Comparison of ENCODE assay signal across 9 cellular contexts in the genomic region with DNA sequence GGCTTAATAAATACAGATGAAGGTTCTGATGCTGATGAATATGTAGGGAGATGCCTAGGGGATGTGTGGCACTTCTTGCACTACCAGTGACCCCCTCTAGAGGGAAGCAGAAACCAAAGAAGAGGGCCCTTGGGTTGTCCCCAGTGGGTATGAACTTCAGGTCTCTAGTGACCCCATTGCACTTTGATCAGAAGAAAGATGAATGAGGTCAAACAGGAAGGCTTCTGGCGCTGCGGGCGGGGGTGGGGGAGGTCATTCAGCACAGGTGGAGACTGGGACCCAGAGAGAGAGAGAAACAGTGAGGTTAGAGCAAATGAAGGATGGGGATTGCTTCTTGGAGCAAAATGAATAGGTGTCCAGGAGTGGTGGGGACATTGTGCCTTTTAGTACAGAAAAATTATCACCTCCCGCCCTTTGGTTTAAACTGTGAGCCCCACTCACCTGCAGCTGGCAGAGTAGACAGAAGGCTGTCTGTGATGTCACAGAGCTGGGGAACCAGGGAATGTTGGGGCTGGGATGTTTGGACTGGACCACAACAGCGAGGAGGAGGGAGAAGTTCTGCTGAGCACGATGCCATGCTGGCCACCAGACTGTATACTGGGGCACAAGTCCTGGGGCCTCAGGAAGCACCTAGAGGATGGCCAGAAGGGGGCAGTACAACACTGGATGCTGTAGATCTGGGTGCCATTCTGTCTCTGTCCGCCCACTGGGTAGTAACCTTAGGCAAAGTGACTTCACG. TPM values are rescaled to one million over a fixed set of nuclear protein-coding genes. Genes with fewer than 3 reads are reported as not detected.
DNase-seq lines count a peak whose midpoint lies in the region; ATAC-seq and TF ChIP-seq lines count a peak whose summit lies in the region.
"Had no signal": no experiment of that assay in that cellular context is flagged by ENCODE, and none has a peak within 500 bp of the region (broad histone marks: within the 10 kb centered on the region; RNA-seq: fewer than 3 reads in every experiment).

A gene with protein sequence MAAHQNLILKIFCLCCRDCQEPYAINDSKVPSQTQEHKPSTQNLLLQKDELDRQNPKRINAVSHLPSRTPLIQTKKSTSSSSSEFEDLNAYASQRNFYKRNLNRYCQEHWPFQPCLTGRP (minus strand): TSS at position 599 of the 739 bp plus-strand sequence. CDS start 10,469 bp downstream, outside the sequence.

- no peaks in the 10 kb centered on the region for H3K27me3 ChIP-seq in hepatocyte

- peaks cover 12% of the 10 kb centered on the region for H3K4me1 ChIP-seq in hepatocyte (ENCODE audit: insufficient read depth)

- H2AFZ ChIP-seq in hepatocyte = no peak within 1 kb of the TSS

- no peak within 1 kb of the TSS for H3K4me2 ChIP-seq in hepatocyte

- no peaks in the 10 kb centered on the region for H3K9me2 ChIP-seq in hepatocyte (replicated peaks; ENCODE audit: insufficient read depth)

- H3K27ac ChIP-seq in hepatocyte = no peak within 1 kb of the TSS

- peak; percentile 55 for ATAC-seq in HG02610 (IDR thresholded peaks at IDR 0.05; ENCODE audit: unreplicated experiment)

- no peaks in the 10 kb centered on the region for H3K9me3 ChIP-seq in hepatocyte (ENCODE audit: low read depth)

- H4K20me1 ChIP-seq in hepatocyte (ENCODE audit: insufficient read depth, poor library complexity, severe bottlenecking) = no peaks in the 10 kb centered on the region

- 68% methylated on average over 8 of the region's 8 CpGs for WGBS in hepatocyte (ENCODE audit: low lambda C conversion rate, missing lambda C conversion rate)

- DNase-seq in NCI-H1105 treated with DMSO at 0.1 percent for 48 hours (lab: John Stamatoyannopoulos, UW) = peak; percentile 26
- DNase-seq in T-helper 1 cell = peak; percentile 37 to 89 (median 69)
- DNase-seq in activated naive CD8-positive, alpha-beta T cell treated with anti-CD3 and anti-CD28 coated beads, Interleukin-2, amount 50 U/mL, for 16 hours (ENCODE audit: low read depth, low spot score) = peak; percentile 62
- peak; percentile 83 for DNase-seq in hepatocyte (ENCODE audit: low spot score)
- peak; percentile 43 to 53 for DNase-seq in stimulated activated CD4-positive, alpha-beta T cell treated with anti-CD3 and anti-CD28 coated beads, Interleukin-15, amount 100 ng/mL, for 1 hour (ENCODE audit: low read depth in 1 of 2, low spot score in 1 of 2)
- no peak for DNase-seq in OCI-M2 (lab: John Stamatoyannopoulos, UW; ENCODE audit: unreplicated experiment)

- H3K79me2 ChIP-seq in hepatocyte = no peaks in the 10 kb centered on the region

- no peaks in the 10 kb centered on the region for H3K36me3 ChIP-seq in hepatocyte (replicated peaks; ENCODE audit: insufficient read depth, low read depth)

- TF ChIP-seq CTCF in GM12875 (IDR thresholded peaks at IDR 0.05; ENCODE audit: borderline replicate concordance, insufficient read depth, low read depth, low read length) = peak; percentile 82
- TF ChIP-seq CTCF in hepatocyte (IDR thresholded peaks at IDR 0.05; ENCODE audit: poor library complexity) = peak; percentile 57

- H3K4me3 ChIP-seq in GM12875 (ENCODE audit: low read depth, low read length) (no peak within 1 kb of the TSS), hepatocyte (no peak within 1 kb of the TSS)

RNA-seq across cellular contexts. Expression of the gene that starts here (rescaled TPM):
- total RNA-seq in hepatocyte = not detected in 2 replicates
- polyA plus RNA-seq in hepatocyte = not detected in 2 replicates
- total RNA-seq: lower leg skin had no signal

Comparison
In these comparisons a context has a peak if more than half of its experiments do, and no peak if none do; other contexts are left out.
1. Peak in DNase-seq in hepatocyte; RNA of the gene not detected or under 1 TPM.